In the genomic region with DNA sequence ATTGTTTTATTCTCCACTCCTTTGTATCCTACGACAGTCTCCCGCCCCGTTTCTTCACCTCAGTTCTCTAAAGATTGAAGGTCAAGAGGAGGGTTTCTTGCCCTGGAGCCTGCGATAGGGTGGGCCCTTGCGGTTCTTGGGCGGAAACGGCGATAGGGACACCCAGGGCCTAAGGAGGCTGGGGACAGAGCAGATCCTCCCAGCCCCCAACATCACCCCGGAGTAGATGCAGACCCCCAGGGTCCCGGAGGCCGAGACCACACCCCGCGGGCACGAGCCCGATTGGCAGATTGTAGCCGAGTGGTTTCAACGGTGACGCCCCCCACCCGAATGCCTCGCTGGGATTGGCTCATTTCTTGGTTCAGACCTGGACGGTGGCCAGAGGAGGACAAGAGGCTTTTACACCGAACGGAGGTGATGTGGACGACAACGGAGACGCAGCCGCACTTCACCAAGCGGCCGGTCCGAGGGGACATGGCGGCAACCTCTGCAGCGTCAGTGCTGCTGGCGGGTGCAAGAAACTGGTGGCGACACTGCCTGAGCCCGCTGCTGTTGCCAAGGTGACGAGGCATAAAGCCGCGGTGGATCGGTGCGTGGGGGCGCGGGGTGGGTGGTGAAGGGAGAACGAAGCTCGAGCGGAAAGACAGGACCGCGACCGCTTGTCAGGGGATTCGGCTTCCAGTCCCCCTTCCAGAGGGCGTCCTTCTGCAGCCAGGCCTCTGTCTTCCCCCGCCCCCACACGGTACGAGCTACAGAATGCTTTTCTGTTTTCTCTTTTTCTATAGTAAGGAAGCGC, we compare ENCODE assay signal across 8 cellular contexts. TPM values are rescaled to one million over a fixed set of nuclear protein-coding genes. Genes with fewer than 3 reads are reported as not detected.
A peak's percentile ranks its signal among the peaks of the same experiment; 100 is the strongest.
DNase-seq lines count a peak whose midpoint lies in the region; ATAC-seq, FAIRE-seq and TF ChIP-seq lines count a peak whose summit lies in the region.

No MANE protein-coding gene starts in this region.

- TF ChIP-seq CTCF in 22Rv1 (IDR thresholded peaks at IDR 0.05) (peak; percentile 24; the same call in 1 of the 2 replicates), kidney (IDR thresholded peaks at IDR 0.05; ENCODE audit: borderline replicate concordance, extremely low read depth, insufficient read depth) (no peak)

- H3K4me1 ChIP-seq in kidney (ENCODE audit: control insufficient read depth in 1 of 2, insufficient read depth in 1 of 2, low read depth in 1 of 2, low read length in 2 of 2) = peaks cover 0 to 4% of the 10 kb centered on the region in 2 donors

- H3K4me3 ChIP-seq in kidney (ENCODE audit: low read length in 2 of 2) = peak overlapping the region; percentile 90 to 98

- no peak for FAIRE-seq in kidney (lab: Jason Lieb, UNC)

- H3K9me3 ChIP-seq in kidney (ENCODE audit: control insufficient read depth in 1 of 2, low read length in 2 of 2) = no peaks in the 10 kb centered on the region

- no peaks in the 10 kb centered on the region for H3K36me3 ChIP-seq in kidney (ENCODE audit: control insufficient read depth in 1 of 2, insufficient read depth in 2 of 2, low read length in 2 of 2)

- H3K27ac ChIP-seq in 22Rv1 (peak overlapping the region; percentile 17; the same call in 1 of the 2 replicates), kidney (ENCODE audit: low read depth in 2 of 2, low read length in 2 of 2) (peak overlapping the region; percentile 40 to 86)

- DNase-seq in NCI-H345 treated with DMSO at 0.1 percent for 48 hours (lab: John Stamatoyannopoulos, UW; ENCODE audit: unreplicated experiment) (peak; percentile 95), cerebellar nuclear complex (lab: John Stamatoyannopoulos, UW) (peak; percentile 38 to 70), kidney (peak; percentile 93)
- DNase-seq in stimulated activated CD4-positive, alpha-beta T cell treated with anti-CD3 and anti-CD28 coated beads, Interleukin-12 subunit alpha, Interleukin-12 subunit beta, amount 100 ng/mL, for 4 hours = peak; percentile 55

- peak overlapping the region; percentile 86 for H3K9ac ChIP-seq in kidney (ENCODE audit: low read length in 2 of 2)

- ATAC-seq in GM18517 (IDR thresholded peaks at IDR 0.05; ENCODE audit: unreplicated experiment) (peak; percentile 84), HG03175 (IDR thresholded peaks at IDR 0.05; ENCODE audit: unreplicated experiment) (peak; percentile 76)
- peak; percentile 83 to 87 for ATAC-seq in activated CD4-positive, CD25-positive, alpha-beta regulatory T cell treated with anti-CD3 and anti-CD28 coated beads, Interleukin-2, amount 50 U/mL, for 24 hours

- intact Hi-C loops in kidney (cut with DNase I) = no loop called here

RNA-seq across cellular contexts. Expression of gene MCF2L2, which starts 19.0 kb away (rescaled TPM):
- total RNA-seq in kidney = 1.7 TPM
- 0.32 TPM for polyA plus RNA-seq in kidney (ENCODE audit: insufficient read depth, low read depth, low replicate concordance)

Comparison
In these comparisons a context has a peak if more than half of its experiments do, and no peak if none do; other contexts are left out.
1. Peak in every context shown above with its lines: DNase-seq, ATAC-seq, H3K4me3 ChIP-seq and H3K27ac ChIP-seq.